ENCODE assay signal across 1 cellular context in the genomic region with DNA sequence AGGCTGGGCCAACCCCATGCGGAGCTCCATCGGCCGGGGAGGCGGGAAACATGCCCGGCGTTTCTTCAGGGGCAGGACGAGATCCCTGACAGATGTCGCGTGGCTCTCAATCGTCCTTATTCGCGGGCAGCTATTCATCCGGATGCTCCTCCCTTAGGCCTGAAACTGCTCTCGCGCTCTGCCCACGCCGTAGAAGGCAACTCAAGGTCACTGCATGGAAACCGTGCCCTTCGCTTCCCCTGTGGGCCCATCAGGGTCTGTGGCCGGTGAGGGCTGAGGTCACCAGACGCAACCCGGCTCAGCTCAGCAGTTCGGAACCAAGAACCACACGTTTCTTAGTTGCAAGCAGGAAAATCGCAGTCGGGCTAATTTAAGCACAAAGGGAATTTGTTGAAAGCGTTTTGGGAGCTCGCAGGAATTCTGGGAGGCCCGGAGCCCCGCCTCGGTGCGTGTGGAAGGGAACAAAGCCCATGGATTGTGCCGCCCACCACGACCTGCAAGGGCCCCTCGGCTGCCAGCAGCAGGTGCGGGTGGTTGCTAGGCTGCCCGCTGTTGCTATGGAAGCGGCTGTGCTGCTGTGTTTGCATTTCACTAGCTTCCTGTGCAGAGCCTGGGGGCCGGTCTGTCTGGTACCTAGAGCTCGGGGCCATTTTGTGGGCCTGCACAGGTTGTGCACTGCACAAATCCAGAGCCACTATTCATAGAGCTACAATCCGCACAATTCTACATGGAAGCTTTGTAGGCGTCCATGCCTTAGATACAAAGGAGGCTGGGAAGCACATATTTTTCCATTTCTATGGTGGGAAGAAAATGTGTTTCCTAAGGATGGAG.
A peak's percentile ranks its signal among the peaks of the same experiment; 100 is the strongest.
TF ChIP-seq lines count a peak whose summit lies in the region.

No MANE protein-coding gene starts in this region.

TF ChIP-seq in HepG2, 621 proteins besides CTCF, POLR2A, EP300 and RAD21 (continues in another document):
- TF ChIP-seq FOXA3 (CRISPR knock-in tag; IDR thresholded peaks at IDR 0.05) (peak; percentile 69), KDM2A (CRISPR knock-in tag; IDR thresholded peaks at IDR 0.05; ENCODE audit: borderline replicate concordance, low read depth) (peak; percentile 81), GATA4 (IDR thresholded peaks at IDR 0.05; ENCODE audit: borderline replicate concordance, low read depth) (no peak), ZMYM4 (CRISPR knock-in tag; IDR thresholded peaks at IDR 0.05) (peak; percentile 49), MAFF (IDR thresholded peaks at IDR 0.05; ENCODE audit: low read depth, low read length) (peak; percentile 27; the same call in 1 of the 2 replicates), ZEB1 (IDR thresholded peaks at IDR 0.05; ENCODE audit: insufficient replicate concordance, low read depth) (no peak), ZNF772 (CRISPR knock-in tag; IDR thresholded peaks at IDR 0.05) (peak; percentile 74), DMAP1 (CRISPR knock-in tag; IDR thresholded peaks at IDR 0.05) (peak; percentile 73), NFATC3 (CRISPR knock-in tag; IDR thresholded peaks at IDR 0.05) (no peak), WIZ (CRISPR knock-in tag; IDR thresholded peaks at IDR 0.05) (no peak), ELF3 (CRISPR knock-in tag; IDR thresholded peaks at IDR 0.05) (no peak; the same call in 1 of the 2 replicates), POGZ (CRISPR knock-in tag; IDR thresholded peaks at IDR 0.05) (peak; percentile 51; the same call in 1 of the 2 replicates), HDAC1 (CRISPR knock-in tag; IDR thresholded peaks at IDR 0.05) (peak; percentile 67), DR1 (CRISPR knock-in tag; IDR thresholded peaks at IDR 0.05) (no peak), ZNF879 (CRISPR knock-in tag; IDR thresholded peaks at IDR 0.05) (no peak), EZH2 (conservative IDR thresholded peaks at IDR 0.05; ENCODE audit: low read depth, low read length) (no peak), ZNF761 (CRISPR knock-in tag; conservative IDR thresholded peaks at IDR 0.05) (no peak; the same call in 1 of the 2 replicates), ZBTB21 (CRISPR knock-in tag; IDR thresholded peaks at IDR 0.05) (no peak), ZNF460 (CRISPR knock-in tag; IDR thresholded peaks at IDR 0.05; ENCODE audit: borderline replicate concordance) (no peak)
- TF ChIP-seq, protein P1, sequence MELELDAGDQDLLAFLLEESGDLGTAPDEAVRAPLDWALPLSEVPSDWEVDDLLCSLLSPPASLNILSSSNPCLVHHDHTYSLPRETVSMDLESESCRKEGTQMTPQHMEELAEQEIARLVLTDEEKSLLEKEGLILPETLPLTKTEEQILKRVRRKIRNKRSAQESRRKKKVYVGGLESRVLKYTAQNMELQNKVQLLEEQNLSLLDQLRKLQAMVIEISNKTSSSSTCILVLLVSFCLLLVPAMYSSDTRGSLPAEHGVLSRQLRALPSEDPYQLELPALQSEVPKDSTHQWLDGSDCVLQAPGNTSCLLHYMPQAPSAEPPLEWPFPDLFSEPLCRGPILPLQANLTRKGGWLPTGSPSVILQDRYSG (CRISPR knock-in tag; IDR thresholded peaks at IDR 0.05) = no peak
- TF ChIP-seq, protein P2, sequence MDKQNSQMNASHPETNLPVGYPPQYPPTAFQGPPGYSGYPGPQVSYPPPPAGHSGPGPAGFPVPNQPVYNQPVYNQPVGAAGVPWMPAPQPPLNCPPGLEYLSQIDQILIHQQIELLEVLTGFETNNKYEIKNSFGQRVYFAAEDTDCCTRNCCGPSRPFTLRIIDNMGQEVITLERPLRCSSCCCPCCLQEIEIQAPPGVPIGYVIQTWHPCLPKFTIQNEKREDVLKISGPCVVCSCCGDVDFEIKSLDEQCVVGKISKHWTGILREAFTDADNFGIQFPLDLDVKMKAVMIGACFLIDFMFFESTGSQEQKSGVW (CRISPR knock-in tag; IDR thresholded peaks at IDR 0.05; ENCODE audit: borderline replicate concordance) = no peak
- TF ChIP-seq, protein P3, sequence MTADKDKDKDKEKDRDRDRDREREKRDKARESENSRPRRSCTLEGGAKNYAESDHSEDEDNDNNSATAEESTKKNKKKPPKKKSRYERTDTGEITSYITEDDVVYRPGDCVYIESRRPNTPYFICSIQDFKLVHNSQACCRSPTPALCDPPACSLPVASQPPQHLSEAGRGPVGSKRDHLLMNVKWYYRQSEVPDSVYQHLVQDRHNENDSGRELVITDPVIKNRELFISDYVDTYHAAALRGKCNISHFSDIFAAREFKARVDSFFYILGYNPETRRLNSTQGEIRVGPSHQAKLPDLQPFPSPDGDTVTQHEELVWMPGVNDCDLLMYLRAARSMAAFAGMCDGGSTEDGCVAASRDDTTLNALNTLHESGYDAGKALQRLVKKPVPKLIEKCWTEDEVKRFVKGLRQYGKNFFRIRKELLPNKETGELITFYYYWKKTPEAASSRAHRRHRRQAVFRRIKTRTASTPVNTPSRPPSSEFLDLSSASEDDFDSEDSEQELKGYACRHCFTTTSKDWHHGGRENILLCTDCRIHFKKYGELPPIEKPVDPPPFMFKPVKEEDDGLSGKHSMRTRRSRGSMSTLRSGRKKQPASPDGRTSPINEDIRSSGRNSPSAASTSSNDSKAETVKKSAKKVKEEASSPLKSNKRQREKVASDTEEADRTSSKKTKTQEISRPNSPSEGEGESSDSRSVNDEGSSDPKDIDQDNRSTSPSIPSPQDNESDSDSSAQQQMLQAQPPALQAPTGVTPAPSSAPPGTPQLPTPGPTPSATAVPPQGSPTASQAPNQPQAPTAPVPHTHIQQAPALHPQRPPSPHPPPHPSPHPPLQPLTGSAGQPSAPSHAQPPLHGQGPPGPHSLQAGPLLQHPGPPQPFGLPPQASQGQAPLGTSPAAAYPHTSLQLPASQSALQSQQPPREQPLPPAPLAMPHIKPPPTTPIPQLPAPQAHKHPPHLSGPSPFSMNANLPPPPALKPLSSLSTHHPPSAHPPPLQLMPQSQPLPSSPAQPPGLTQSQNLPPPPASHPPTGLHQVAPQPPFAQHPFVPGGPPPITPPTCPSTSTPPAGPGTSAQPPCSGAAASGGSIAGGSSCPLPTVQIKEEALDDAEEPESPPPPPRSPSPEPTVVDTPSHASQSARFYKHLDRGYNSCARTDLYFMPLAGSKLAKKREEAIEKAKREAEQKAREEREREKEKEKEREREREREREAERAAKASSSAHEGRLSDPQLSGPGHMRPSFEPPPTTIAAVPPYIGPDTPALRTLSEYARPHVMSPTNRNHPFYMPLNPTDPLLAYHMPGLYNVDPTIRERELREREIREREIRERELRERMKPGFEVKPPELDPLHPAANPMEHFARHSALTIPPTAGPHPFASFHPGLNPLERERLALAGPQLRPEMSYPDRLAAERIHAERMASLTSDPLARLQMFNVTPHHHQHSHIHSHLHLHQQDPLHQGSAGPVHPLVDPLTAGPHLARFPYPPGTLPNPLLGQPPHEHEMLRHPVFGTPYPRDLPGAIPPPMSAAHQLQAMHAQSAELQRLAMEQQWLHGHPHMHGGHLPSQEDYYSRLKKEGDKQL (CRISPR knock-in tag; IDR thresholded peaks at IDR 0.05; ENCODE audit: low read depth) = 0 out of 2 replicates have a peak, but pooled peaks have one; percentile 25
- TF ChIP-seq, protein P4, sequence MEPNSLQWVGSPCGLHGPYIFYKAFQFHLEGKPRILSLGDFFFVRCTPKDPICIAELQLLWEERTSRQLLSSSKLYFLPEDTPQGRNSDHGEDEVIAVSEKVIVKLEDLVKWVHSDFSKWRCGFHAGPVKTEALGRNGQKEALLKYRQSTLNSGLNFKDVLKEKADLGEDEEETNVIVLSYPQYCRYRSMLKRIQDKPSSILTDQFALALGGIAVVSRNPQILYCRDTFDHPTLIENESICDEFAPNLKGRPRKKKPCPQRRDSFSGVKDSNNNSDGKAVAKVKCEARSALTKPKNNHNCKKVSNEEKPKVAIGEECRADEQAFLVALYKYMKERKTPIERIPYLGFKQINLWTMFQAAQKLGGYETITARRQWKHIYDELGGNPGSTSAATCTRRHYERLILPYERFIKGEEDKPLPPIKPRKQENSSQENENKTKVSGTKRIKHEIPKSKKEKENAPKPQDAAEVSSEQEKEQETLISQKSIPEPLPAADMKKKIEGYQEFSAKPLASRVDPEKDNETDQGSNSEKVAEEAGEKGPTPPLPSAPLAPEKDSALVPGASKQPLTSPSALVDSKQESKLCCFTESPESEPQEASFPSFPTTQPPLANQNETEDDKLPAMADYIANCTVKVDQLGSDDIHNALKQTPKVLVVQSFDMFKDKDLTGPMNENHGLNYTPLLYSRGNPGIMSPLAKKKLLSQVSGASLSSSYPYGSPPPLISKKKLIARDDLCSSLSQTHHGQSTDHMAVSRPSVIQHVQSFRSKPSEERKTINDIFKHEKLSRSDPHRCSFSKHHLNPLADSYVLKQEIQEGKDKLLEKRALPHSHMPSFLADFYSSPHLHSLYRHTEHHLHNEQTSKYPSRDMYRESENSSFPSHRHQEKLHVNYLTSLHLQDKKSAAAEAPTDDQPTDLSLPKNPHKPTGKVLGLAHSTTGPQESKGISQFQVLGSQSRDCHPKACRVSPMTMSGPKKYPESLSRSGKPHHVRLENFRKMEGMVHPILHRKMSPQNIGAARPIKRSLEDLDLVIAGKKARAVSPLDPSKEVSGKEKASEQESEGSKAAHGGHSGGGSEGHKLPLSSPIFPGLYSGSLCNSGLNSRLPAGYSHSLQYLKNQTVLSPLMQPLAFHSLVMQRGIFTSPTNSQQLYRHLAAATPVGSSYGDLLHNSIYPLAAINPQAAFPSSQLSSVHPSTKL (CRISPR knock-in tag; IDR thresholded peaks at IDR 0.05) = peak; percentile 39; the same call in 1 of the 2 replicates
- TF ChIP-seq, protein P5, sequence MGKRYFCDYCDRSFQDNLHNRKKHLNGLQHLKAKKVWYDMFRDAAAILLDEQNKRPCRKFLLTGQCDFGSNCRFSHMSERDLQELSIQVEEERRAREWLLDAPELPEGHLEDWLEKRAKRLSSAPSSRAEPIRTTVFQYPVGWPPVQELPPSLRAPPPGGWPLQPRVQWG (CRISPR knock-in tag; IDR thresholded peaks at IDR 0.05; ENCODE audit: borderline replicate concordance, low read depth) = no peak
- TF ChIP-seq, protein P6, sequence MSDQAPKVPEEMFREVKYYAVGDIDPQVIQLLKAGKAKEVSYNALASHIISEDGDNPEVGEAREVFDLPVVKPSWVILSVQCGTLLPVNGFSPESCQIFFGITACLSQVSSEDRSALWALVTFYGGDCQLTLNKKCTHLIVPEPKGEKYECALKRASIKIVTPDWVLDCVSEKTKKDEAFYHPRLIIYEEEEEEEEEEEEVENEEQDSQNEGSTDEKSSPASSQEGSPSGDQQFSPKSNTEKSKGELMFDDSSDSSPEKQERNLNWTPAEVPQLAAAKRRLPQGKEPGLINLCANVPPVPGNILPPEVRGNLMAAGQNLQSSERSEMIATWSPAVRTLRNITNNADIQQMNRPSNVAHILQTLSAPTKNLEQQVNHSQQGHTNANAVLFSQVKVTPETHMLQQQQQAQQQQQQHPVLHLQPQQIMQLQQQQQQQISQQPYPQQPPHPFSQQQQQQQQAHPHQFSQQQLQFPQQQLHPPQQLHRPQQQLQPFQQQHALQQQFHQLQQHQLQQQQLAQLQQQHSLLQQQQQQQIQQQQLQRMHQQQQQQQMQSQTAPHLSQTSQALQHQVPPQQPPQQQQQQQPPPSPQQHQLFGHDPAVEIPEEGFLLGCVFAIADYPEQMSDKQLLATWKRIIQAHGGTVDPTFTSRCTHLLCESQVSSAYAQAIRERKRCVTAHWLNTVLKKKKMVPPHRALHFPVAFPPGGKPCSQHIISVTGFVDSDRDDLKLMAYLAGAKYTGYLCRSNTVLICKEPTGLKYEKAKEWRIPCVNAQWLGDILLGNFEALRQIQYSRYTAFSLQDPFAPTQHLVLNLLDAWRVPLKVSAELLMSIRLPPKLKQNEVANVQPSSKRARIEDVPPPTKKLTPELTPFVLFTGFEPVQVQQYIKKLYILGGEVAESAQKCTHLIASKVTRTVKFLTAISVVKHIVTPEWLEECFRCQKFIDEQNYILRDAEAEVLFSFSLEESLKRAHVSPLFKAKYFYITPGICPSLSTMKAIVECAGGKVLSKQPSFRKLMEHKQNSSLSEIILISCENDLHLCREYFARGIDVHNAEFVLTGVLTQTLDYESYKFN (CRISPR knock-in tag; conservative IDR thresholded peaks at IDR 0.05) = peak; percentile 85
- TF ChIP-seq, protein P7, sequence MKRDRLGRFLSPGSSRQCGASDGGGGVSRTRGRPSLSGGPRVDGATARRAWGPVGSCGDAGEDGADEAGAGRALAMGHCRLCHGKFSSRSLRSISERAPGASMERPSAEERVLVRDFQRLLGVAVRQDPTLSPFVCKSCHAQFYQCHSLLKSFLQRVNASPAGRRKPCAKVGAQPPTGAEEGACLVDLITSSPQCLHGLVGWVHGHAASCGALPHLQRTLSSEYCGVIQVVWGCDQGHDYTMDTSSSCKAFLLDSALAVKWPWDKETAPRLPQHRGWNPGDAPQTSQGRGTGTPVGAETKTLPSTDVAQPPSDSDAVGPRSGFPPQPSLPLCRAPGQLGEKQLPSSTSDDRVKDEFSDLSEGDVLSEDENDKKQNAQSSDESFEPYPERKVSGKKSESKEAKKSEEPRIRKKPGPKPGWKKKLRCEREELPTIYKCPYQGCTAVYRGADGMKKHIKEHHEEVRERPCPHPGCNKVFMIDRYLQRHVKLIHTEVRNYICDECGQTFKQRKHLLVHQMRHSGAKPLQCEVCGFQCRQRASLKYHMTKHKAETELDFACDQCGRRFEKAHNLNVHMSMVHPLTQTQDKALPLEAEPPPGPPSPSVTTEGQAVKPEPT (CRISPR knock-in tag; IDR thresholded peaks at IDR 0.05; ENCODE audit: low read depth) = no peak; the same call in 1 of the 2 replicates
